Comparison of ENCODE assay signal across 8 cellular contexts in the genomic region with DNA sequence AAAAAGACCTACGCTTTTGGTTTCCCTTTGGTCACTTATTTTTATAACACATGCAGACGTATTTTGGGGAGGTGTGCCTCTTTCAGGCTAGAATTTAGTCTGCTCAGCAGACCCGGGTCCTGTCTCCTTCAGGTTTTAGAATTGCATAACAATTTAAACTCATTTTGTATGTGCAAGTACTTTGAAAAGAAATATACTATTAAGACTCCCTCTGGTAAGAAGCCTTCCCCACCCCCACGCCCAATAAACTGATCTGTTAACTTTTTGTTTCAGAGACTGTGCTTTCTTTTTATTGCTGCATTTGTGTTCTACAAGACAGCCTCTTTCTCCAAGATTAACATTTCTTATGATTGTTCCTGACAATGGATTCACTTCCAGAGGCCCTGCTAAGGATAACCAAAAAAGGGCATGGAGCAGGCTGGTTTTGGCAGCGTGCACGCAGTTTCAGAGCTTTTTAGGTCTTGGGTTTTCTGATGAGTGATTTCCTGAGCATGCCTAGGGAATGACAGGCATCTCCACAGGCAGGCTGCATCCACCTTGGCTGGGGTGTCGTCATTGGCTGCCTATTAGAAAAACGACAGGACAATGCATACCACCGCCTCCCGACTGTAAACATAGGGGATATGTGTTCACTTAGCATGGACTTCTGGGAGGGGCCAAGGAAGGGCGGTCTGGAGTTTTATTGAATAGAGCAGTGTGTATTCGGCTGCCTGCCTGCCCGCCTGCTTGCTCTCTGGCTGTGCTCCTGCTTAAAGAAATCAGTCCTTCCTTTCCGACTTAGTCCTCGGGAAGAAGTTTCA. TPM values are rescaled to one million over a fixed set of nuclear protein-coding genes. Genes with fewer than 3 reads are reported as not detected.
DNase-seq lines count a peak whose midpoint lies in the region; ATAC-seq and TF ChIP-seq lines count a peak whose summit lies in the region.

A gene with protein sequence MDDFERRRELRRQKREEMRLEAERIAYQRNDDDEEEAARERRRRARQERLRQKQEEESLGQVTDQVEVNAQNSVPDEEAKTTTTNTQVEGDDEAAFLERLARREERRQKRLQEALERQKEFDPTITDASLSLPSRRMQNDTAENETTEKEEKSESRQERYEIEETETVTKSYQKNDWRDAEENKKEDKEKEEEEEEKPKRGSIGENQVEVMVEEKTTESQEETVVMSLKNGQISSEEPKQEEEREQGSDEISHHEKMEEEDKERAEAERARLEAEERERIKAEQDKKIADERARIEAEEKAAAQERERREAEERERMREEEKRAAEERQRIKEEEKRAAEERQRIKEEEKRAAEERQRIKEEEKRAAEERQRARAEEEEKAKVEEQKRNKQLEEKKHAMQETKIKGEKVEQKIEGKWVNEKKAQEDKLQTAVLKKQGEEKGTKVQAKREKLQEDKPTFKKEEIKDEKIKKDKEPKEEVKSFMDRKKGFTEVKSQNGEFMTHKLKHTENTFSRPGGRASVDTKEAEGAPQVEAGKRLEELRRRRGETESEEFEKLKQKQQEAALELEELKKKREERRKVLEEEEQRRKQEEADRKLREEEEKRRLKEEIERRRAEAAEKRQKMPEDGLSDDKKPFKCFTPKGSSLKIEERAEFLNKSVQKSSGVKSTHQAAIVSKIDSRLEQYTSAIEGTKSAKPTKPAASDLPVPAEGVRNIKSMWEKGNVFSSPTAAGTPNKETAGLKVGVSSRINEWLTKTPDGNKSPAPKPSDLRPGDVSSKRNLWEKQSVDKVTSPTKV (plus strand): TSS at position 694 of the 800 bp plus-strand sequence. CDS start 88,100 bp downstream, outside the sequence.

- H4K20me1 ChIP-seq in GM23248 (ENCODE audit: insufficient read depth): peaks cover 8% of the 10 kb centered on the region; the same call in 1 of the 2 replicates

- peak; percentile 84 to 89 for TF ChIP-seq POLR2A in gastroesophageal sphincter (IDR thresholded peaks at IDR 0.05)

- peak within 1 kb of the TSS; percentile 93 for H3K4me3 ChIP-seq in GM23248
- peak within 1 kb of the TSS; percentile 57 to 100 for H3K4me3 ChIP-seq in gastroesophageal sphincter
- H3K4me3 ChIP-seq in neuronal stem cell (ENCODE audit: low read length in 2 of 2): peak within 1 kb of the TSS; percentile 51 to 79

- in situ Hi-C loops in GM23248 (cut with MboI): no loop called here

- H2AK5ac ChIP-seq in neuronal stem cell (ENCODE audit: low read depth, low read length): no peak within 1 kb of the TSS

- H2BK15ac ChIP-seq in neuronal stem cell (ENCODE audit: low read length): no peak within 1 kb of the TSS

- H3K79me2 ChIP-seq in GM23248 (ENCODE audit: insufficient read depth): peaks cover 47% of the 10 kb centered on the region

- no peak within 1 kb of the TSS for H2BK5ac ChIP-seq in neuronal stem cell (ENCODE audit: low read length)

- H3K23ac ChIP-seq in neuronal stem cell (ENCODE audit: low read depth, low read length, poor library complexity): no peak within 1 kb of the TSS

- H3K9me2 ChIP-seq in GM23248 (ENCODE audit: insufficient read depth): no peaks in the 10 kb centered on the region

- WGBS in GM23248 (ENCODE audit: low coverage in 1 of 2, low lambda C conversion rate in 2 of 2, missing lambda C conversion rate in 2 of 2), 2 experiments: 7 to 8% methylated on average over 15 of the region's 15 CpGs
- 16 to 21% methylated on average over 5 to 8 of the region's 15 CpGs for WGBS in gastroesophageal sphincter (ENCODE audit: low coverage in 1 of 2), 2 donors
- WGBS in neuronal stem cell (ENCODE audit: extremely low coverage in 2 of 2, insufficient read length in 2 of 2, insufficient replicate concordance in 1 of 2), 2 donors: no CpG with 5 or more reads among the region's 15 CpGs

- H4K8ac ChIP-seq in neuronal stem cell (ENCODE audit: low read depth, low read length): no peak within 1 kb of the TSS

- no peak within 1 kb of the TSS for H3K4ac ChIP-seq in neuronal stem cell (ENCODE audit: low read length)

- 0 out of 2 replicates have a peak within 1 kb of the TSS, but pooled peaks have one; percentile 5 for H2AFZ ChIP-seq in GM23248
- peak within 1 kb of the TSS; percentile 86 for H2AFZ ChIP-seq in neuronal stem cell (ENCODE audit: low read length)

- peaks cover 16% of the 10 kb centered on the region for H3K36me3 ChIP-seq in GM23248 (ENCODE audit: low read depth)
- no peaks in the 10 kb centered on the region for H3K36me3 ChIP-seq in gastroesophageal sphincter
- peaks cover 0 to 2% of the 10 kb centered on the region in 2 donors for H3K36me3 ChIP-seq in neuronal stem cell (replicated peaks in 1 of 2; ENCODE audit: control insufficient read depth in 2 of 2, insufficient read depth in 2 of 2, low read length in 2 of 2)

- peaks cover 57% of the 10 kb centered on the region for H3F3A ChIP-seq in GM23248 (ENCODE audit: insufficient read depth)

- H3K4me2 ChIP-seq in GM23248 (ENCODE audit: unreplicated experiment) (peak within 1 kb of the TSS; percentile 100), neuronal stem cell (ENCODE audit: insufficient read depth, low read length, poor library complexity, severe bottlenecking) (peak within 1 kb of the TSS; percentile 59)

- no peak for TF ChIP-seq CTCF in gastroesophageal sphincter (IDR thresholded peaks at IDR 0.05)

- H4K91ac ChIP-seq in neuronal stem cell (ENCODE audit: low read depth, low read length, poor library complexity): no peak within 1 kb of the TSS

- no peak within 1 kb of the TSS for H2BK12ac ChIP-seq in neuronal stem cell (ENCODE audit: low read length)

- peak; percentile 72 for TF ChIP-seq EP300 in gastroesophageal sphincter (IDR thresholded peaks at IDR 0.05)

- H3K4me1 ChIP-seq in GM23248 (ENCODE audit: insufficient read depth): peaks cover 37% of the 10 kb centered on the region
- H3K4me1 ChIP-seq in gastroesophageal sphincter: peaks cover 6 to 32% (median 17%) of the 10 kb centered on the region in 3 donors
- peaks cover 9 to 28% of the 10 kb centered on the region in 2 donors for H3K4me1 ChIP-seq in neuronal stem cell (ENCODE audit: control insufficient read depth in 2 of 2, insufficient read depth in 1 of 2, low read depth in 1 of 2, low read length in 2 of 2)

- no peak within 1 kb of the TSS for H3K18ac ChIP-seq in neuronal stem cell (ENCODE audit: low read length)

- ATAC-seq in gastroesophageal sphincter (peak; percentile 93), GM19324 (IDR thresholded peaks at IDR 0.05; ENCODE audit: low FRiP score, unreplicated experiment) (no peak), HG03139 (IDR thresholded peaks at IDR 0.05; ENCODE audit: unreplicated experiment) (no peak)

- DNase-seq in GM23248 (peak; percentile 97), T1000 (lab: John Stamatoyannopoulos, UW) (peak; percentile 61), neuronal stem cell (ENCODE audit: low spot score) (peak; percentile 76), MV-4-11 (lab: John Stamatoyannopoulos, UW) (no peak), NCI-H2171 (lab: John Stamatoyannopoulos, UW) (no peak)

- H3K9me3 ChIP-seq in GM23248 (ENCODE audit: low read depth) (no peaks in the 10 kb centered on the region), gastroesophageal sphincter (no peaks in the 10 kb centered on the region), neuronal stem cell (replicated peaks in 1 of 2; ENCODE audit: control insufficient read depth in 2 of 2, insufficient read depth in 1 of 2, low read depth in 1 of 2, low read length in 2 of 2) (no peaks in the 10 kb centered on the region)

- H3K27ac ChIP-seq in GM23248 (peak within 1 kb of the TSS; percentile 76), gastroesophageal sphincter (peak within 1 kb of the TSS; percentile 89 to 100 (median 94)), neuronal stem cell (replicated peaks; ENCODE audit: low read length) (peak within 1 kb of the TSS; percentile 77)

- H2BK120ac ChIP-seq in neuronal stem cell (ENCODE audit: low read depth, low read length): no peak within 1 kb of the TSS

- H3K27me3 ChIP-seq in GM23248 (replicated peaks; ENCODE audit: insufficient read depth) (no peaks in the 10 kb centered on the region), gastroesophageal sphincter (no peaks in the 10 kb centered on the region), neuronal stem cell (ENCODE audit: control insufficient read depth in 3 of 3, insufficient read depth in 3 of 3, low read depth in 1 of 3, low read length in 3 of 3) (no peaks in the 10 kb centered on the region)

- H3K9ac ChIP-seq in GM23248 (peak within 1 kb of the TSS; percentile 91), neuronal stem cell (ENCODE audit: low read depth, low read length, poor library complexity) (no peak within 1 kb of the TSS)

- no peaks in the 10 kb centered on the region for H3K79me1 ChIP-seq in neuronal stem cell (ENCODE audit: low read depth, low read length)

- H3K14ac ChIP-seq in neuronal stem cell (ENCODE audit: low read length): no peak within 1 kb of the TSS

RNA-seq across cellular contexts. Expression of the gene that starts here (rescaled TPM):
- 674 and 698 TPM in 2 replicates for total RNA-seq in GM23248 (2014; rRNA removed; shearing (Covaris generic))
- polyA plus RNA-seq in GM23248 (2016; fragmentation: Nextera tagmentation; extraction: Ambion mirVana): 1,687 and 1,703 TPM in 2 replicates
- 1,000 to 10,000 TPM; 1,513 to 2,575 (median 1,808) TPM for total RNA-seq in gastroesophageal sphincter
- 98.6 TPM for polyA plus RNA-seq in neuronal stem cell (2013, experiment 1 of 2)
- 99.2 TPM for polyA plus RNA-seq in neuronal stem cell (2013, experiment 2 of 2)

Comparison
In these comparisons a context has a peak if more than half of its experiments do, and no peak if none do; other contexts are left out.
1. DNase-seq: peak in GM23248 (single experiment), T1000 (single experiment) and neuronal stem cell (single experiment); none in MV-4-11 (single experiment) and NCI-H2171 (single experiment).
2. Peak in every context shown above with its lines, with median percentiles within 50 percentile points of each other: H3K27ac ChIP-seq and H3K4me3 ChIP-seq.